In genomic region chr1:1826356-1827088, GRCh38 we compare ENCODE assay signal across 1 cellular context.
TF ChIP-seq lines count a peak whose summit lies in the region.

No MANE protein-coding gene starts in this region.

TF ChIP-seq in HEK293, 187 proteins besides CTCF, POLR2A, EP300 and RAD21 (continued from another document and continues in another):
- TF ChIP-seq, protein P1, sequence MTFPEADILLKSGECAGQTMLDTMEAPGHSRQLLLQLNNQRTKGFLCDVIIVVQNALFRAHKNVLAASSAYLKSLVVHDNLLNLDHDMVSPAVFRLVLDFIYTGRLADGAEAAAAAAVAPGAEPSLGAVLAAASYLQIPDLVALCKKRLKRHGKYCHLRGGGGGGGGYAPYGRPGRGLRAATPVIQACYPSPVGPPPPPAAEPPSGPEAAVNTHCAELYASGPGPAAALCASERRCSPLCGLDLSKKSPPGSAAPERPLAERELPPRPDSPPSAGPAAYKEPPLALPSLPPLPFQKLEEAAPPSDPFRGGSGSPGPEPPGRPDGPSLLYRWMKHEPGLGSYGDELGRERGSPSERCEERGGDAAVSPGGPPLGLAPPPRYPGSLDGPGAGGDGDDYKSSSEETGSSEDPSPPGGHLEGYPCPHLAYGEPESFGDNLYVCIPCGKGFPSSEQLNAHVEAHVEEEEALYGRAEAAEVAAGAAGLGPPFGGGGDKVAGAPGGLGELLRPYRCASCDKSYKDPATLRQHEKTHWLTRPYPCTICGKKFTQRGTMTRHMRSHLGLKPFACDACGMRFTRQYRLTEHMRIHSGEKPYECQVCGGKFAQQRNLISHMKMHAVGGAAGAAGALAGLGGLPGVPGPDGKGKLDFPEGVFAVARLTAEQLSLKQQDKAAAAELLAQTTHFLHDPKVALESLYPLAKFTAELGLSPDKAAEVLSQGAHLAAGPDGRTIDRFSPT (tag by site-specific recombination; IDR thresholded peaks at IDR 0.05) = no peak
- TF ChIP-seq, protein P2, sequence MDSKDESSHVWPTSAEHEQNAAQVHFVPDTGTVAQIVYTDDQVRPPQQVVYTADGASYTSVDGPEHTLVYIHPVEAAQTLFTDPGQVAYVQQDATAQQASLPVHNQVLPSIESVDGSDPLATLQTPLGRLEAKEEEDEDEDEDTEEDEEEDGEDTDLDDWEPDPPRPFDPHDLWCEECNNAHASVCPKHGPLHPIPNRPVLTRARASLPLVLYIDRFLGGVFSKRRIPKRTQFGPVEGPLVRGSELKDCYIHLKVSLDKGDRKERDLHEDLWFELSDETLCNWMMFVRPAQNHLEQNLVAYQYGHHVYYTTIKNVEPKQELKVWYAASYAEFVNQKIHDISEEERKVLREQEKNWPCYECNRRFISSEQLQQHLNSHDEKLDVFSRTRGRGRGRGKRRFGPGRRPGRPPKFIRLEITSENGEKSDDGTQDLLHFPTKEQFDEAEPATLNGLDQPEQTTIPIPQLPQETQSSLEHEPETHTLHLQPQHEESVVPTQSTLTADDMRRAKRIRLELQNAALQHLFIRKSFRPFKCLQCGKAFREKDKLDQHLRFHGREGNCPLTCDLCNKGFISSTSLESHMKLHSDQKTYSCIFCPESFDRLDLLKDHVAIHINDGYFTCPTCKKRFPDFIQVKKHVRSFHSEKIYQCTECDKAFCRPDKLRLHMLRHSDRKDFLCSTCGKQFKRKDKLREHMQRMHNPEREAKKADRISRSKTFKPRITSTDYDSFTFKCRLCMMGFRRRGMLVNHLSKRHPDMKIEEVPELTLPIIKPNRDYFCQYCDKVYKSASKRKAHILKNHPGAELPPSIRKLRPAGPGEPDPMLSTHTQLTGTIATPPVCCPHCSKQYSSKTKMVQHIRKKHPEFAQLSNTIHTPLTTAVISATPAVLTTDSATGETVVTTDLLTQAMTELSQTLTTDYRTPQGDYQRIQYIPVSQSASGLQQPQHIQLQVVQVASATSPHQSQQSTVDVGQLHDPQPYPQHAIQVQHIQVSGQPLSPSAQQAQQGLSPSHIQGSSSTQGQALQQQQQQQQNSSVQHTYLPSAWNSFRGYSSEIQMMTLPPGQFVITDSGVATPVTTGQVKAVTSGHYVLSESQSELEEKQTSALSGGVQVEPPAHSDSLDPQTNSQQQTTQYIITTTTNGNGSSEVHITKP (tag by site-specific recombination; IDR thresholded peaks at IDR 0.05) = no peak
- no peak for TF ChIP-seq ZNF10 (tag by site-specific recombination; IDR thresholded peaks at IDR 0.05)
- no peak for TF ChIP-seq ZFP37 (tag by site-specific recombination; IDR thresholded peaks at IDR 0.05)
- TF ChIP-seq, protein P3, sequence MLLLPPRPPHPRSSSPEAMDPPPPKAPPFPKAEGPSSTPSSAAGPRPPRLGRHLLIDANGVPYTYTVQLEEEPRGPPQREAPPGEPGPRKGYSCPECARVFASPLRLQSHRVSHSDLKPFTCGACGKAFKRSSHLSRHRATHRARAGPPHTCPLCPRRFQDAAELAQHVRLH (tag by site-specific recombination; IDR thresholded peaks at IDR 0.05) = no peak
- TF ChIP-seq ZNF114 (tag by site-specific recombination; IDR thresholded peaks at IDR 0.05) = no peak
- no peak for TF ChIP-seq ZNF426 (tag by site-specific recombination; IDR thresholded peaks at IDR 0.05)
- TF ChIP-seq, protein P4, sequence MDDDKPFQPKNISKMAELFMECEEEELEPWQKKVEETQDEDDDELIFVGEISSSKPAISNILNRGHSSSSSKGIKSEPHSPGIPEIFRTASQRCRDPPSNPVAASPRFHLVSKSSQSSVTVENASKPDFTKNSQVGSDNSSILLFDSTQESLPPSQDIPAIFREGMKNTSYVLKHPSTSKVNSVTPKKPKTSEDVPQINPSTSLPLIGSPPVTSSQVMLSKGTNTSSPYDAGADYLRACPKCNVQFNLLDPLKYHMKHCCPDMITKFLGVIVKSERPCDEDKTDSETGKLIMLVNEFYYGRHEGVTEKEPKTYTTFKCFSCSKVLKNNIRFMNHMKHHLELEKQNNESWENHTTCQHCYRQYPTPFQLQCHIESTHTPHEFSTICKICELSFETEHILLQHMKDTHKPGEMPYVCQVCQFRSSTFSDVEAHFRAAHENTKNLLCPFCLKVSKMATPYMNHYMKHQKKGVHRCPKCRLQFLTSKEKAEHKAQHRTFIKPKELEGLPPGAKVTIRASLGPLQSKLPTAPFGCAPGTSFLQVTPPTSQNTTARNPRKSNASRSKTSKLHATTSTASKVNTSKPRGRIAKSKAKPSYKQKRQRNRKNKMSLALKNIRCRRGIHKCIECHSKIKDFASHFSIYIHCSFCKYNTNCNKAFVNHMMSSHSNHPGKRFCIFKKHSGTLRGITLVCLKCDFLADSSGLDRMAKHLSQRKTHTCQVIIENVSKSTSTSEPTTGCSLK (tag by site-specific recombination; IDR thresholded peaks at IDR 0.05) = no peak
- no peak for TF ChIP-seq ZNF768 (tag by site-specific recombination; IDR thresholded peaks at IDR 0.05)
- TF ChIP-seq YY1 (tag by site-specific recombination; IDR thresholded peaks at IDR 0.05) = no peak
- TF ChIP-seq ZNF202 (tag by site-specific recombination; IDR thresholded peaks at IDR 0.05; ENCODE audit: borderline replicate concordance) = no peak
- peak; percentile 40; the same call in 1 of the 2 replicates for TF ChIP-seq OSR2 (tag by site-specific recombination; IDR thresholded peaks at IDR 0.05)
- TF ChIP-seq ZNF561 (tag by site-specific recombination; IDR thresholded peaks at IDR 0.05; ENCODE audit: borderline replicate concordance) = no peak
- peak; percentile 34; the same call in 1 of the 2 replicates for TF ChIP-seq GLI2 (tag by site-specific recombination; IDR thresholded peaks at IDR 0.05; ENCODE audit: borderline replicate concordance, low read depth)
- TF ChIP-seq ZNF248 (tag by site-specific recombination; IDR thresholded peaks at IDR 0.05) = no peak
- no peak for TF ChIP-seq ZNF654 (tag by site-specific recombination; IDR thresholded peaks at IDR 0.05; ENCODE audit: low read depth)
- peak; percentile 83 for TF ChIP-seq PRDM6 (tag by site-specific recombination; IDR thresholded peaks at IDR 0.05)
- peak; percentile 26; the same call in 1 of the 2 replicates for TF ChIP-seq KLF1 (tag by site-specific recombination; IDR thresholded peaks at IDR 0.05)
- no peak for TF ChIP-seq ZNF16 (tag by site-specific recombination; IDR thresholded peaks at IDR 0.05; ENCODE audit: low read depth)
- no peak for TF ChIP-seq SP2 (tag by site-specific recombination; IDR thresholded peaks at IDR 0.05)
- no peak for TF ChIP-seq WT1 (tag by site-specific recombination; IDR thresholded peaks at IDR 0.05)
- no peak for TF ChIP-seq ZNF660 (tag by site-specific recombination; IDR thresholded peaks at IDR 0.05)
- TF ChIP-seq ZBTB10 (tag by site-specific recombination; IDR thresholded peaks at IDR 0.05) = no peak
- TF ChIP-seq IKZF3 (tag by site-specific recombination; IDR thresholded peaks at IDR 0.05) = no peak
- peak; percentile 34; the same call in 1 of the 2 replicates for TF ChIP-seq INSM2 (tag by site-specific recombination; IDR thresholded peaks at IDR 0.05)
- TF ChIP-seq, protein P5, sequence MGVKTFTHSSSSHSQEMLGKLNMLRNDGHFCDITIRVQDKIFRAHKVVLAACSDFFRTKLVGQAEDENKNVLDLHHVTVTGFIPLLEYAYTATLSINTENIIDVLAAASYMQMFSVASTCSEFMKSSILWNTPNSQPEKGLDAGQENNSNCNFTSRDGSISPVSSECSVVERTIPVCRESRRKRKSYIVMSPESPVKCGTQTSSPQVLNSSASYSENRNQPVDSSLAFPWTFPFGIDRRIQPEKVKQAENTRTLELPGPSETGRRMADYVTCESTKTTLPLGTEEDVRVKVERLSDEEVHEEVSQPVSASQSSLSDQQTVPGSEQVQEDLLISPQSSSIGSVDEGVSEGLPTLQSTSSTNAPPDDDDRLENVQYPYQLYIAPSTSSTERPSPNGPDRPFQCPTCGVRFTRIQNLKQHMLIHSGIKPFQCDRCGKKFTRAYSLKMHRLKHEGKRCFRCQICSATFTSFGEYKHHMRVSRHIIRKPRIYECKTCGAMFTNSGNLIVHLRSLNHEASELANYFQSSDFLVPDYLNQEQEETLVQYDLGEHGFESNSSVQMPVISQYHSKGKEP (tag by site-specific recombination; IDR thresholded peaks at IDR 0.05) = no peak
- peak; percentile 64; the same call in 1 of the 2 replicates for TF ChIP-seq ZEB2 (tag by site-specific recombination; IDR thresholded peaks at IDR 0.05)
- TF ChIP-seq ZNF366 (tag by site-specific recombination; conservative IDR thresholded peaks at IDR 0.05) = 0 out of 2 replicates have a peak, but pooled peaks have one; percentile 30
- no peak for TF ChIP-seq ZNF629 (tag by site-specific recombination; IDR thresholded peaks at IDR 0.05)
- TF ChIP-seq ZNF433 (tag by site-specific recombination; IDR thresholded peaks at IDR 0.05; ENCODE audit: low read depth) = no peak
- TF ChIP-seq KLF10 (tag by site-specific recombination; IDR thresholded peaks at IDR 0.05) = no peak
- no peak for TF ChIP-seq ZNF473 (tag by site-specific recombination; IDR thresholded peaks at IDR 0.05)
- TF ChIP-seq ZNF488 (tag by site-specific recombination; IDR thresholded peaks at IDR 0.05) = no peak
- TF ChIP-seq FEZF1 (tag by site-specific recombination; IDR thresholded peaks at IDR 0.05) = 0 out of 2 replicates have a peak, but pooled peaks have one; percentile 23
- TF ChIP-seq, protein P6, sequence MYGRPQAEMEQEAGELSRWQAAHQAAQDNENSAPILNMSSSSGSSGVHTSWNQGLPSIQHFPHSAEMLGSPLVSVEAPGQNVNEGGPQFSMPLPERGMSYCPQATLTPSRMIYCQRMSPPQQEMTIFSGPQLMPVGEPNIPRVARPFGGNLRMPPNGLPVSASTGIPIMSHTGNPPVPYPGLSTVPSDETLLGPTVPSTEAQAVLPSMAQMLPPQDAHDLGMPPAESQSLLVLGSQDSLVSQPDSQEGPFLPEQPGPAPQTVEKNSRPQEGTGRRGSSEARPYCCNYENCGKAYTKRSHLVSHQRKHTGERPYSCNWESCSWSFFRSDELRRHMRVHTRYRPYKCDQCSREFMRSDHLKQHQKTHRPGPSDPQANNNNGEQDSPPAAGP (tag by site-specific recombination; IDR thresholded peaks at IDR 0.05) = no peak
- TF ChIP-seq, protein P7, sequence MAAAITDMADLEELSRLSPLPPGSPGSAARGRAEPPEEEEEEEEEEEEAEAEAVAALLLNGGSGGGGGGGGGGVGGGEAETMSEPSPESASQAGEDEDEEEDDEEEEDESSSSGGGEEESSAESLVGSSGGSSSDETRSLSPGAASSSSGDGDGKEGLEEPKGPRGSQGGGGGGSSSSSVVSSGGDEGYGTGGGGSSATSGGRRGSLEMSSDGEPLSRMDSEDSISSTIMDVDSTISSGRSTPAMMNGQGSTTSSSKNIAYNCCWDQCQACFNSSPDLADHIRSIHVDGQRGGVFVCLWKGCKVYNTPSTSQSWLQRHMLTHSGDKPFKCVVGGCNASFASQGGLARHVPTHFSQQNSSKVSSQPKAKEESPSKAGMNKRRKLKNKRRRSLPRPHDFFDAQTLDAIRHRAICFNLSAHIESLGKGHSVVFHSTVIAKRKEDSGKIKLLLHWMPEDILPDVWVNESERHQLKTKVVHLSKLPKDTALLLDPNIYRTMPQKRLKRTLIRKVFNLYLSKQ (tag by site-specific recombination; IDR thresholded peaks at IDR 0.05; ENCODE audit: borderline replicate concordance) = no peak
- no peak for TF ChIP-seq OVOL3 (tag by site-specific recombination; IDR thresholded peaks at IDR 0.05)
- TF ChIP-seq ZNF510 (tag by site-specific recombination; IDR thresholded peaks at IDR 0.05; ENCODE audit: insufficient replicate concordance) = no peak
- no peak for TF ChIP-seq ZNF19 (tag by site-specific recombination; IDR thresholded peaks at IDR 0.05; ENCODE audit: low read depth)
